32 cellular contexts compared by ENCODE assay signal in the genomic region with DNA sequence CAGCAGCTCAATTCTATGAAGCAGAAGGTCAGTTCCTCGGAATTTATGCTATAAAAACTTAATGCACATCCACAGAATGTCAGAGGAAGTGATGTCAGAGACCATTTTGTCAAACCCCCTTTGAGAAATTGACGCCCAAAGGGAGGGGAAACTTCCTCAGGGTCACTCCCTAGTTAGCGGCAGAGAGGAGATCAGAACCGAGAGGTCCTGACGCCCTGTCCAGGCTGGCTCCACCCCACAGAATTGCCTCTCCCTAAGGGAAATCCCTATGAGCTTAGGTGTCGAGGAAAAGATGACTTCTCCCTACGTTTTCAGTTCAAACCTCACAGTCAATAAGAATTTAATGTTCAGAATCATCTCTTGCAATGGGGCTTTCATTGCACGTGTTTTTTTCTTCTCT.
"Had no signal": no experiment of that assay in that cellular context is flagged by ENCODE, and none has a peak within 500 bp of the region (broad histone marks: within the 10 kb centered on the region; RNA-seq: fewer than 3 reads in every experiment).

No MANE protein-coding gene starts in this region.

- H3K27ac Mint-ChIP-seq: activated CD4-positive, alpha-beta T cell treated with anti-CD3 and anti-CD28 coated beads for 36 hours; activated CD4-positive, alpha-beta T cell treated with anti-CD3 and anti-CD28 coated beads, Interleukin-2, amount 10 ng/mL, durations not matched to agents 24 days and 14 days; activated naive CD4-positive, alpha-beta T cell treated with anti-CD3 and anti-CD28 coated beads, Interleukin-2, amount 10 ng/mL, durations not matched to agents 7 days and 5 days; activated naive CD8-positive, alpha-beta T cell treated with anti-CD3 and anti-CD28 coated beads, Interleukin-2, amount 10 ng/mL, durations not matched to agents 7 days and 5 days; activated T-cell treated with anti-CD3 and anti-CD28 coated beads, Interleukin-2, amount 50 U/mL, for 24 hours; activated T-cell treated with anti-CD3 and anti-CD28 coated beads, Interleukin-2, amount 50 U/mL, for 72 hours; brain; T-helper 17 cell; T-helper 2 cell treated with Interferon-gamma antibody and Interleukin-4, amounts not matched to agents 5 μg/mL and 100 μg/mL, for 36 hours had no signal

- H3K4me3 Mint-ChIP-seq: activated CD4-positive, alpha-beta T cell treated with anti-CD3 and anti-CD28 coated beads for 36 hours; activated CD4-positive, alpha-beta T cell treated with anti-CD3 and anti-CD28 coated beads, Interleukin-2, amount 10 ng/mL, durations not matched to agents 24 days and 14 days; activated naive CD4-positive, alpha-beta T cell treated with anti-CD3 and anti-CD28 coated beads, Interleukin-2, amount 10 ng/mL, durations not matched to agents 7 days and 5 days; activated naive CD8-positive, alpha-beta T cell treated with anti-CD3 and anti-CD28 coated beads, Interleukin-2, amount 10 ng/mL, durations not matched to agents 7 days and 5 days; activated T-cell treated with anti-CD3 and anti-CD28 coated beads, Interleukin-2, amount 50 U/mL, for 24 hours; activated T-cell treated with anti-CD3 and anti-CD28 coated beads, Interleukin-2, amount 50 U/mL, for 72 hours; brain; T-helper 17 cell; T-helper 2 cell treated with Interferon-gamma antibody and Interleukin-4, amounts not matched to agents 5 μg/mL and 100 μg/mL, for 36 hours had no signal

- H3K9me3 ChIP-seq: ascending aorta, breast epithelium, colonic mucosa, esophagus squamous epithelium, gastroesophageal sphincter, heart right ventricle had no signal

- H3K36me3 Mint-ChIP-seq: activated naive CD4-positive, alpha-beta T cell treated with anti-CD3 and anti-CD28 coated beads, Interleukin-2, amount 10 ng/mL, durations not matched to agents 7 days and 5 days; activated naive CD4-positive, alpha-beta T cell treated with anti-CD3 and anti-CD28 coated beads, Interleukin-2, amount 50 U/mL, for 72 hours; activated naive CD8-positive, alpha-beta T cell treated with anti-CD3 and anti-CD28 coated beads, Interleukin-2, amount 10 ng/mL, durations not matched to agents 7 days and 5 days; brain had no signal

- H3K27me3 Mint-ChIP-seq: activated CD4-positive, alpha-beta T cell treated with anti-CD3 and anti-CD28 coated beads for 36 hours; activated T-cell treated with anti-CD3 and anti-CD28 coated beads, Interleukin-2, amount 50 U/mL, for 24 hours had no signal

- H3K9me3 Mint-ChIP-seq: activated CD4-positive, alpha-beta T cell treated with anti-CD3 and anti-CD28 coated beads, Interleukin-2, amount 10 ng/mL, durations not matched to agents 24 days and 14 days; activated naive CD4-positive, alpha-beta T cell treated with anti-CD3 and anti-CD28 coated beads, Interleukin-2, amount 10 ng/mL, durations not matched to agents 7 days and 5 days; activated naive CD4-positive, alpha-beta T cell treated with anti-CD3 and anti-CD28 coated beads, Interleukin-2, amount 50 U/mL, for 72 hours; activated naive CD8-positive, alpha-beta T cell treated with anti-CD3 and anti-CD28 coated beads, Interleukin-2, amount 10 ng/mL, durations not matched to agents 7 days and 5 days; activated T-cell treated with anti-CD3 and anti-CD28 coated beads, Interleukin-2, amount 50 U/mL, for 24 hours; activated T-cell treated with anti-CD3 and anti-CD28 coated beads, Interleukin-2, amount 50 U/mL, for 72 hours; brain; T-helper 2 cell treated with Interferon-gamma antibody and Interleukin-4, amounts not matched to agents 5 μg/mL and 100 μg/mL, for 36 hours had no signal

- DNase-seq: activated CD4-positive, alpha-beta T cell treated with anti-CD3 and anti-CD28 coated beads for 36 hours; activated CD4-positive, alpha-beta T cell treated with anti-CD3 and anti-CD28 coated beads, Interleukin-2, amount 10 ng/mL, durations not matched to agents 24 days and 14 days; activated CD4-positive, alpha-beta T cell treated with anti-CD3 and anti-CD28 coated beads, Interleukin-2, amount 50 U/mL, for 4 hours; activated CD4-positive, CD25-positive, alpha-beta regulatory T cell; activated CD4-positive, CD25-positive, alpha-beta regulatory T cell treated with anti-CD3 and anti-CD28 coated beads, Interleukin-2, amount 50 U/mL, for 72 hours; activated CD8-positive, alpha-beta memory T cell treated with anti-CD3 and anti-CD28 coated beads, Interleukin-2, amount 50 U/mL, for 48 hours; activated gamma-delta T cell; activated naive CD4-positive, alpha-beta T cell; activated naive CD4-positive, alpha-beta T cell treated with anti-CD3 and anti-CD28 coated beads, Interleukin-2, amount 10 ng/mL, durations not matched to agents 7 days and 5 days; activated naive CD8-positive, alpha-beta T cell treated with anti-CD3 and anti-CD28 coated beads, Interleukin-2, amount 10 ng/mL, durations not matched to agents 7 days and 5 days; activated T-cell treated with anti-CD3 and anti-CD28 coated beads for 4 hours; activated T-cell treated with anti-CD3 and anti-CD28 coated beads, Interleukin-2, amount 50 U/mL, for 24 hours; activated T-cell treated with anti-CD3 and anti-CD28 coated beads, Interleukin-2, amount 50 U/mL, for 72 hours; central memory CD4-positive, alpha-beta T cell; cerebellar nuclear complex; colonic mucosa; effector CD8-positive, alpha-beta T cell; esophagus squamous epithelium; foreskin melanocyte; heart right ventricle; hippocampal formation; T-helper 1 cell; T-helper 17 cell; T1000 had no signal

- H3K27ac ChIP-seq: ascending aorta, breast epithelium, cardiac muscle cell, colonic mucosa, epithelial cell of prostate, esophagus squamous epithelium, heart right ventricle had no signal

- H3K27me3 ChIP-seq: ascending aorta, breast epithelium, cardiac muscle cell, colonic mucosa, esophagus squamous epithelium, gastroesophageal sphincter, heart right ventricle had no signal

- H3K4me3 ChIP-seq: ascending aorta, breast epithelium, cardiac muscle cell, colonic mucosa, esophagus squamous epithelium, gastroesophageal sphincter, heart right ventricle had no signal

- ATAC-seq: activated CD4-positive, alpha-beta T cell treated with anti-CD3 and anti-CD28 coated beads for 36 hours; activated naive CD4-positive, alpha-beta T cell treated with anti-CD3 and anti-CD28 coated beads, Interleukin-2, amount 50 U/mL, for 72 hours; activated T-cell treated with anti-CD3 and anti-CD28 coated beads, Interleukin-2, amount 50 U/mL, for 72 hours; gastroesophageal sphincter; T-helper 17 cell had no signal
